ENCODE assay signal across 8 cellular contexts in the genomic region with DNA sequence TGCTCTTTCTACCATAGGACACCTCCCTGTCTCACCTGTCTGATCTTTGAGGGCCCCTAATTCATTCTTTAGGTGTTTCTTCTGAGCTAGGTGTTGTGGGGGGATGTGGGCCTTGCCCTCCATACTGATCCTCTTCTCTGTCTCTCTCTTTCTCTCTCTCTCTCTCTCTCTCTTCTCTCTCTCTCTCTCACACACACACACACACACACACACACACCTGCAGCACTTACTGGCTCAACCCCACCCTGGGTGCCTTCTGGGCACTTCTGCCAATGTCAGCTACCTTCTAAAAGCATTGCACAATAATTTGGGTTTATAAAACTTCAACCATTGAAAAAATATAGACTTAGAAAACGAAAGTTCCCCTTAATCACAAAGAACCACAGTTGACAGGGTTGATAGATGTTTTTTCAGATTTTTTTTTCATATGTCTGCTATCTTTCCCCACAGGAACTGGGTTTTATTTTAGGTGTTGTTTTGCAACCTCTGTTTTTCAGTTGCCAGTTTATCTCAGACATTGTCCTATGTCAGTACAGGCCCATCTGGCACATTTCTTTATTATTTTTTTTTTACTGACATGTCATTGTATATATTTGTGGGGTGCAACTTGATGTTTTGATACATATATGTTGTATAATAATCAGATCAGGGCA. TPM values are rescaled to one million over a fixed set of nuclear protein-coding genes. Genes with fewer than 3 reads are reported as not detected.
DNase-seq lines count a peak whose midpoint lies in the region; ATAC-seq and TF ChIP-seq lines count a peak whose summit lies in the region.

No MANE protein-coding gene starts in this region.

- DNase-seq in activated CD4-positive, alpha-beta T cell treated with anti-CD3 and anti-CD28 coated beads, Interleukin-2, amount 10 ng/mL, durations not matched to agents 7 days and 5 days, result peak; percentile 23
- DNase-seq in activated CD4-positive, alpha-beta T cell treated with anti-CD3 and anti-CD28 coated beads for 48 hours, result no peak
- DNase-seq in RWPE1 (ENCODE audit: low spot score), result no peak
- no peak for DNase-seq in left cardiac atrium
- DNase-seq in thyroid gland, result peak; percentile 67 to 72
- DNase-seq in activated effector memory CD4-positive, alpha-beta T cell treated with Interleukin-2 at 50 U/mL for 16 hours, result no peak
- DNase-seq in stimulated activated CD4-positive, alpha-beta T cell treated with anti-CD3 and anti-CD28 coated beads, Interleukin-15, amount 100 ng/mL, for 24 hours, result no peak

- H3K27me3 Mint-ChIP-seq in activated CD4-positive, alpha-beta T cell treated with anti-CD3 and anti-CD28 coated beads, Interleukin-2, amount 10 ng/mL, durations not matched to agents 7 days and 5 days, result no peaks in the 10 kb centered on the region

- H3K27ac Mint-ChIP-seq in activated CD4-positive, alpha-beta T cell treated with anti-CD3 and anti-CD28 coated beads, Interleukin-2, amount 10 ng/mL, durations not matched to agents 7 days and 5 days, result peak overlapping the region; percentile 95

- intact Hi-C loops in left cardiac atrium (cut with DNase I) (loop anchor here (2.0 to 5.0 kb wide), 2 partner anchors 78 to 226 kb away; no protein-coding TSS in a partner anchor), thyroid gland (cut with DNase I) (loop anchor here (10.0 kb wide), 1 partner anchor 136 kb away; a partner anchor contains a TSS)

- CTCF ChIA-PET in activated CD4-positive, alpha-beta T cell treated with anti-CD3 and anti-CD28 coated beads, Interleukin-2, amount 10 ng/mL, durations not matched to agents 7 days and 5 days (lab: Charles Lee), result interaction anchor here (0.6 to 3.9 kb wide), 16 partner anchors 8 to 802 kb away, joined by 3 to 19 read pairs (median 3); a partner anchor contains a TSS
- CTCF ChIA-PET in RWPE1 (lab: Yijun Ruan, JAX), result interaction anchor here (0.6 to 2.9 kb wide), 37 partner anchors 8 to 397 kb away, joined by 3 to 25 read pairs (median 4); a partner anchor contains a TSS

- no peaks in the 10 kb centered on the region for H3K9me3 Mint-ChIP-seq in activated CD4-positive, alpha-beta T cell treated with anti-CD3 and anti-CD28 coated beads, Interleukin-2, amount 10 ng/mL, durations not matched to agents 7 days and 5 days

- peaks cover 26 to 39% of the 10 kb centered on the region in 2 donors for H3K4me1 ChIP-seq in thyroid gland

- no peak overlapping the region for H3K4me3 Mint-ChIP-seq in activated CD4-positive, alpha-beta T cell treated with anti-CD3 and anti-CD28 coated beads, Interleukin-2, amount 10 ng/mL, durations not matched to agents 7 days and 5 days

- H3K36me3 Mint-ChIP-seq in activated CD4-positive, alpha-beta T cell treated with anti-CD3 and anti-CD28 coated beads, Interleukin-2, amount 10 ng/mL, durations not matched to agents 7 days and 5 days (ENCODE audit: low read depth), result peaks cover 16% of the 10 kb centered on the region

- no peak overlapping the region for H3K4me3 ChIP-seq in thyroid gland (replicated peaks in 1 of 3)

- ATAC-seq in left cardiac atrium, result peak; percentile 1
- ATAC-seq in HG03442 (IDR thresholded peaks at IDR 0.05; ENCODE audit: unreplicated experiment), result no peak

- H3K27me3 ChIP-seq in thyroid gland, result no peaks in the 10 kb centered on the region

- H3K36me3 ChIP-seq in thyroid gland, result no peaks in the 10 kb centered on the region

- TF ChIP-seq POLR2A in thyroid gland (IDR thresholded peaks at IDR 0.05), result no peak

- H3K27ac ChIP-seq in RWPE1 (peak overlapping the region; percentile 66), thyroid gland (peak overlapping the region; percentile 54 to 96 (median 90))

- WGBS in thyroid gland, 2 donors, result 2 to 4% methylated on average over 1 of the region's 1 CpG

- H3K4me1 Mint-ChIP-seq in activated CD4-positive, alpha-beta T cell treated with anti-CD3 and anti-CD28 coated beads, Interleukin-2, amount 10 ng/mL, durations not matched to agents 7 days and 5 days, result peaks cover 32% of the 10 kb centered on the region

- POLR2A ChIA-PET in activated CD4-positive, alpha-beta T cell treated with anti-CD3 and anti-CD28 coated beads, Interleukin-2, amount 10 ng/mL, durations not matched to agents 7 days and 5 days (lab: Charles Lee), result interaction anchor here (0.7 kb wide), 1 partner anchor 9 kb away, joined by 5 read pairs; no protein-coding TSS in a partner anchor
- POLR2A ChIA-PET in RWPE1 (lab: Yijun Ruan, JAX; ENCODE audit: low non-redundant PET), result interaction anchor here (0.7 to 1.3 kb wide), 3 partner anchors 135 to 772 kb away, joined by 5 to 10 read pairs (median 7); no protein-coding TSS in a partner anchor

- H3K9me3 ChIP-seq in thyroid gland, result no peaks in the 10 kb centered on the region

- peak; percentile 89 for TF ChIP-seq CTCF in RWPE1 (conservative IDR thresholded peaks at IDR 0.05; ENCODE audit: low read depth)
- TF ChIP-seq CTCF in thyroid gland (IDR thresholded peaks at IDR 0.05), result peak in 1 of 6 experiments; percentile 50

RNA-seq across cellular contexts. Expression of a gene that starts 28.1 kb away (rescaled TPM):
- total RNA-seq in activated CD4-positive, alpha-beta T cell treated with anti-CD3 and anti-CD28 coated beads, Interleukin-2, amount 10 ng/mL, durations not matched to agents 7 days and 5 days, result 1 to 10 TPM; 3.3 to 5.1 TPM
- total RNA-seq in left cardiac atrium, result 100 to 1,000 TPM; 159 to 182 TPM
- 100 to 1,000 TPM; 108 to 145 (median 111) TPM for total RNA-seq in thyroid gland

RNA-seq across cellular contexts. Expression of a gene that starts 41.1 kb away (rescaled TPM):
- 100 to 1,000 TPM; 103 to 107 TPM for total RNA-seq in activated CD4-positive, alpha-beta T cell treated with anti-CD3 and anti-CD28 coated beads, Interleukin-2, amount 10 ng/mL, durations not matched to agents 7 days and 5 days
- total RNA-seq in left cardiac atrium (10 to 100 TPM; 11.3 to 12.2 TPM), thyroid gland (10 to 100 TPM in 1 of 4 donors, 1 to 10 TPM in 3; 4.0 to 13.9 (median 7.1) TPM)

Comparison
In these comparisons a context has a peak if more than half of its experiments do, and no peak if none do; other contexts are left out.
1. DNase-seq: peak in activated CD4-positive, alpha-beta T cell treated with anti-CD3 and anti-CD28 coated beads, Interleukin-2, amount 10 ng/mL, durations not matched to agents 7 days and 5 days (single experiment) and thyroid gland (2 of 2); none in activated CD4-positive, alpha-beta T cell treated with anti-CD3 and anti-CD28 coated beads for 48 hours (single experiment), RWPE1 (single experiment), left cardiac atrium (single experiment), activated effector memory CD4-positive, alpha-beta T cell treated with Interleukin-2 at 50 U/mL for 16 hours (single experiment) and stimulated activated CD4-positive, alpha-beta T cell treated with anti-CD3 and anti-CD28 coated beads, Interleukin-15, amount 100 ng/mL, for 24 hours (single experiment).
2. RNA of a gene that starts 28.1 kb away (total RNA-seq): 159 to 182 TPM in left cardiac atrium and 108 to 145 TPM in thyroid gland; 3.3 to 5.1 TPM in activated CD4-positive, alpha-beta T cell treated with anti-CD3 and anti-CD28 coated beads, Interleukin-2, amount 10 ng/mL, durations not matched to agents 7 days and 5 days; every median in the first group is over 10 times any median in the second.
3. RNA of a gene that starts 41.1 kb away (total RNA-seq): 103 to 107 TPM in activated CD4-positive, alpha-beta T cell treated with anti-CD3 and anti-CD28 coated beads, Interleukin-2, amount 10 ng/mL, durations not matched to agents 7 days and 5 days; 11.3 to 12.2 TPM in left cardiac atrium and 4.0 to 13.9 TPM in thyroid gland; every median in the first group is over 4 times any median in the second.